21 cellular contexts compared by ENCODE assay signal in the genomic region with DNA sequence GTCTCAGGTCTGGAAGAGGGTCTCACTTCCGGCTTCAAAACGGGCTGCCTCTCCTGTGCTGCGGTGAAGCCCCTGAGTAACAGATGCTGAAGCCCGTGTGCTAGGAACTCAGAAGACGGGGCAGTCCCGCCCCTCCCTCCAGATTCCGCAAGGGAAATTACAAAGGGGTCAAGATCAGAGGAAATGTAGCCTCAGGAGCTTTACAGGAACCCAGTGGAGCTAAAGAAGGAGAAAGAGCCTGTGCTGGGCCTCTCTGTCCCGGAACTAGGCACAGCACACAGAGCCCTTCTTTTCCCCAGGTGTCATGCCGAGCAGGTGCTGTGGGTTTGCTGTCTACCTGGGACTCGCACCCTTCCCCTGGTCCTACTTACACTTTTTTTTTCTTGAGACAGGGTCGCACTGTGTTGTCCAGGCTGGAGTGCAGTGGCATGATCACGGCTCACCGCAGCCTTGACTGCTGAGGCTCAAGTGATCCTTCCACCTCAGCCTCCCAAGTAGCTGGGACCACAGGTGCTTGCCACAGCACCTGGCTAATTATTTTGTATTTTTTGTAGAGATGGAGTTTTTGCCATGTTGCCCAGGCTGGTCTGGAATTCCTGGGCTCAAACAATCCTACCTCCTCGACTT.
"Had no signal": no experiment of that assay in that cellular context is flagged by ENCODE, and none has a peak within 500 bp of the region (broad histone marks: within the 10 kb centered on the region; RNA-seq: fewer than 3 reads in every experiment).

No MANE protein-coding gene starts in this region.

- H3K4me3 ChIP-seq: dorsolateral prefrontal cortex, hepatocyte, transverse colon, uterus had no signal

- H3K36me3 ChIP-seq: transverse colon, uterus, WERI-Rb-1 had no signal

- H3K27me3 Mint-ChIP-seq: activated CD4-positive, alpha-beta memory T cell treated with anti-CD3 and anti-CD28 coated beads, Interleukin-2, amount 10 ng/mL, durations not matched to agents 7 days and 5 days; activated naive CD8-positive, alpha-beta T cell treated with anti-CD3 and anti-CD28 coated beads for 36 hours; activated T-helper 17 cell treated with anti-CD3 and anti-CD28 coated beads, Interleukin-2, amount 50 U/mL, for 72 hours; stimulated activated naive CD8-positive, alpha-beta T cell treated with anti-CD3 and anti-CD28 coated beads, Interleukin-15, Interleukin-2, amounts not matched to agents 100 ng/mL and 50 ng/mL, for 24 hours had no signal

- H3K9me3 Mint-ChIP-seq: activated naive CD8-positive, alpha-beta T cell treated with anti-CD3 and anti-CD28 coated beads for 36 hours; stimulated activated naive CD8-positive, alpha-beta T cell treated with anti-CD3 and anti-CD28 coated beads, Interleukin-15, Interleukin-2, amounts not matched to agents 100 ng/mL and 50 ng/mL, for 24 hours had no signal

- H3K9me3 ChIP-seq: transverse colon, uterus had no signal

- DNase-seq: activated CD4-positive, alpha-beta memory T cell treated with anti-CD3 and anti-CD28 coated beads, Interleukin-2, amount 10 ng/mL, durations not matched to agents 7 days and 5 days; activated CD4-positive, alpha-beta T cell treated with anti-CD3 and anti-CD28 coated beads for 4 hours; activated naive CD4-positive, alpha-beta T cell; activated T-cell treated with anti-CD3 and anti-CD28 coated beads, Interleukin-2, amount 50 U/mL, for 1 hour; amniotic stem cell; dorsolateral prefrontal cortex; foreskin keratinocyte; left cardiac atrium; mesendoderm; nephron progenitor cell; stimulated activated CD4-positive, alpha-beta T cell treated with anti-CD3 and anti-CD28 coated beads, Interleukin-2, amount 100 ng/mL, for 24 hours; T-helper 2 cell; transverse colon; uterus; WERI-Rb-1 had no signal

- H3K4me1 ChIP-seq: foreskin keratinocyte, uterus had no signal

- H3K27ac Mint-ChIP-seq: activated CD4-positive, alpha-beta memory T cell treated with anti-CD3 and anti-CD28 coated beads, Interleukin-2, amount 10 ng/mL, durations not matched to agents 7 days and 5 days; progenitor cell of endocrine pancreas had no signal

- H3K79me2 ChIP-seq: hepatocyte had no signal

- H3K27me3 ChIP-seq: dorsolateral prefrontal cortex, foreskin keratinocyte, hepatocyte, transverse colon, uterus had no signal

- H3K27ac ChIP-seq: dorsolateral prefrontal cortex, epithelial cell of prostate, foreskin keratinocyte, hepatocyte, transverse colon, uterus, WERI-Rb-1 had no signal

- H3K36me3 Mint-ChIP-seq: activated naive CD8-positive, alpha-beta T cell treated with anti-CD3 and anti-CD28 coated beads for 36 hours had no signal

- H3K4me2 ChIP-seq: hepatocyte had no signal

- H2AFZ ChIP-seq: hepatocyte had no signal

- H3K4me3 Mint-ChIP-seq: activated CD4-positive, alpha-beta memory T cell treated with anti-CD3 and anti-CD28 coated beads, Interleukin-2, amount 10 ng/mL, durations not matched to agents 7 days and 5 days; activated naive CD8-positive, alpha-beta T cell treated with anti-CD3 and anti-CD28 coated beads for 36 hours; activated T-helper 17 cell treated with anti-CD3 and anti-CD28 coated beads, Interleukin-2, amount 50 U/mL, for 72 hours; nephron progenitor cell; stimulated activated naive CD8-positive, alpha-beta T cell treated with anti-CD3 and anti-CD28 coated beads, Interleukin-15, Interleukin-2, amounts not matched to agents 100 ng/mL and 50 ng/mL, for 24 hours had no signal

- ATAC-seq: activated T-helper 17 cell treated with anti-CD3 and anti-CD28 coated beads, Interleukin-2, amount 50 U/mL, for 72 hours; left cardiac atrium had no signal
